ENCODE assay signal across 9 cellular contexts in the genomic region with DNA sequence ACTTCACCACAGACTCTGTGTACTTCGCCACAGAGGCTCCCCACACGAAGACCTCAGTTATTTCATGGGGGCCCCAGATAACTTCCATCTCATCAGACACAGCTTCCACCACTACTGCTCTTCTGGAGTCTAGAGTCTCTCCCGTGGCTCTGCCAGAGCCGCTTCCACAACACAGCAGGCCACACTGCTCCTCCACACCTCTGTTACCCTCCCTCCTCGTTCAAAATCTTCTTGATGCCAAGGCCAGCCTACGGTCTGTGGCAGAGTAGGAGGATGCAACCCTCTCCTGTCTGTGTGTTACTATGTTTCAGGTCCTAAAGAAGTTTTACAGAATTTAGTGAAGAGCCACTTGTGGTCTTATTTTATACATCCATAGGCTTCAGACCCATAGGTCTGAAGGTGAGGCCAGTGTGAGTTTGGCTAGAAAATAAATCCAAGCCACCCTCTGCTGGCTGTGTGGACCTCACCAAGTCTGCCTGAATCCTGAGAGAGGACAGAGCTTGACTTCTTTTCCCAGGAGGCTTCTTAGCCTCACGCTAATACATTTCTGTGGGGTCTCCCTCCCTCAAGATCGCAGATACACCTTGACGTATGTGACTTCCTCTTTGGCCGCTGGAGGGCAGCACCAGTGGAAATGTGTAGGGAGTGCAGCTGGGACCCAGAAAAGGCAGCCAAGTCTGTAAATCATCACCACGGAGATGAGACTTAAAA.
A peak's percentile ranks its signal among the peaks of the same experiment; 100 is the strongest.
DNase-seq lines count a peak whose midpoint lies in the region; ATAC-seq and TF ChIP-seq lines count a peak whose summit lies in the region.
"Had no signal": no experiment of that assay in that cellular context is flagged by ENCODE, and none has a peak within 500 bp of the region (broad histone marks: within the 10 kb centered on the region; RNA-seq: fewer than 3 reads in every experiment).

No MANE protein-coding gene starts in this region.

- H3K9me3 Mint-ChIP-seq in activated CD8-positive, alpha-beta T cell treated with anti-CD3 and anti-CD28 coated beads for 36 hours = no peaks in the 10 kb centered on the region
- H3K9me3 Mint-ChIP-seq: naive thymus-derived CD8-positive, alpha-beta T cell had no signal

- H3K36me3 Mint-ChIP-seq in activated CD8-positive, alpha-beta T cell treated with anti-CD3 and anti-CD28 coated beads for 36 hours (ENCODE audit: low read depth) = no peaks in the 10 kb centered on the region
- H3K36me3 Mint-ChIP-seq: naive thymus-derived CD8-positive, alpha-beta T cell had no signal

- CTCF ChIA-PET in activated CD8-positive, alpha-beta T cell treated with anti-CD3 and anti-CD28 coated beads for 36 hours (lab: Charles Lee) = interaction anchor here (0.7 to 1.4 kb wide), 9 partner anchors 11 to 380 kb away, joined by 3 to 10 read pairs (median 4); no protein-coding TSS in a partner anchor

- POLR2A ChIA-PET in activated CD8-positive, alpha-beta T cell treated with anti-CD3 and anti-CD28 coated beads for 36 hours (lab: Charles Lee) = no interaction called here

- ATAC-seq in activated CD8-positive, alpha-beta T cell treated with anti-CD3 and anti-CD28 coated beads for 36 hours = peak; percentile 74
- ATAC-seq: naive thymus-derived CD8-positive, alpha-beta T cell had no signal

- peaks cover 8% of the 10 kb centered on the region for H3K27me3 Mint-ChIP-seq in activated CD8-positive, alpha-beta T cell treated with anti-CD3 and anti-CD28 coated beads for 36 hours

- H3K4me3 Mint-ChIP-seq in activated CD8-positive, alpha-beta T cell treated with anti-CD3 and anti-CD28 coated beads for 36 hours = no peak overlapping the region
- H3K4me3 Mint-ChIP-seq: naive thymus-derived CD8-positive, alpha-beta T cell had no signal

- H3K27ac Mint-ChIP-seq in activated CD8-positive, alpha-beta T cell treated with anti-CD3 and anti-CD28 coated beads for 36 hours = no peak overlapping the region
- H3K27ac Mint-ChIP-seq: naive thymus-derived CD8-positive, alpha-beta T cell had no signal

- intact Hi-C loops in activated CD8-positive, alpha-beta T cell treated with anti-CD3 and anti-CD28 coated beads for 36 hours (cut with micrococcal nuclease) = no loop called here

- TF ChIP-seq CTCF in AG09309 (IDR thresholded peaks at IDR 0.05; ENCODE audit: control insufficient read depth, insufficient read depth, low read depth, low read length, missing control alignments) (peak; percentile 46), GM12874 (IDR thresholded peaks at IDR 0.05; ENCODE audit: insufficient read depth, low read depth, low read length) (peak; percentile 73), HFF-Myc (IDR thresholded peaks at IDR 0.05; ENCODE audit: low read depth, low read length, missing control alignments) (peak; percentile 79), LNCAP (IDR thresholded peaks at IDR 0.05) (peak; percentile 89)
- TF ChIP-seq CTCF in activated CD8-positive, alpha-beta T cell treated with anti-CD3 and anti-CD28 coated beads for 36 hours (IDR thresholded peaks at IDR 0.05) = peak; percentile 63

- DNase-seq in AG09309 (ENCODE audit: low read depth) (no peak), HFF-Myc (ENCODE audit: extremely low read depth, low read depth) (peak; percentile 11), hepatic stellate cell (ENCODE audit: low spot score) (peak; percentile 11), DMS114 treated with DMSO at 0.1 percent for 48 hours (lab: John Stamatoyannopoulos, UW; ENCODE audit: unreplicated experiment) (no peak)
- peak; percentile 72 for DNase-seq in activated CD8-positive, alpha-beta T cell treated with anti-CD3 and anti-CD28 coated beads for 36 hours
- peak; percentile 3 for DNase-seq in stimulated activated CD8-positive, alpha-beta memory T cell treated with anti-CD3 and anti-CD28 coated beads, Interleukin-7, amount 100 ng/mL, for 24 hours (ENCODE audit: low read depth)

- H3K4me3 ChIP-seq in AG09309 (ENCODE audit: control insufficient read depth, low read depth, low read length) = no peak overlapping the region
- no peak overlapping the region for H3K4me3 ChIP-seq in HFF-Myc (replicated peaks; ENCODE audit: low read depth, low read length)

- no peaks in the 10 kb centered on the region for H3K4me1 Mint-ChIP-seq in activated CD8-positive, alpha-beta T cell treated with anti-CD3 and anti-CD28 coated beads for 36 hours (ENCODE audit: low read depth)

Comparison
In these comparisons a context has a peak if more than half of its experiments do, and no peak if none do; other contexts are left out.
1. DNase-seq: peak in HFF-Myc (single experiment), activated CD8-positive, alpha-beta T cell treated with anti-CD3 and anti-CD28 coated beads for 36 hours (single experiment), hepatic stellate cell (single experiment) and stimulated activated CD8-positive, alpha-beta memory T cell treated with anti-CD3 and anti-CD28 coated beads, Interleukin-7, amount 100 ng/mL, for 24 hours (single experiment); none in AG09309 (single experiment) and DMS114 treated with DMSO at 0.1 percent for 48 hours (single experiment).
2. Peak in every context shown above with its lines, with median percentiles within 50 percentile points of each other: CTCF ChIP-seq.